In genomic region chr15:91209318-91209717, GRCh38 we compare ENCODE assay signal across 5 cellular contexts.
"Had no signal": no experiment of that assay in that cellular context is flagged by ENCODE, and none has a peak within 500 bp of the region (broad histone marks: within the 10 kb centered on the region; RNA-seq: fewer than 3 reads in every experiment).

No MANE protein-coding gene starts in this region.

- DNase-seq: H9, HCEC 1CT, IMR-90 had no signal

- ATAC-seq: GM23338, K562 had no signal

- H3K27ac Mint-ChIP-seq: GM23338, H9 had no signal

- H3K4me3 Mint-ChIP-seq: GM23338, H9 had no signal

- H3K4me3 ChIP-seq: GM23338, K562 had no signal
